19 cellular contexts compared by ENCODE assay signal in the genomic region with DNA sequence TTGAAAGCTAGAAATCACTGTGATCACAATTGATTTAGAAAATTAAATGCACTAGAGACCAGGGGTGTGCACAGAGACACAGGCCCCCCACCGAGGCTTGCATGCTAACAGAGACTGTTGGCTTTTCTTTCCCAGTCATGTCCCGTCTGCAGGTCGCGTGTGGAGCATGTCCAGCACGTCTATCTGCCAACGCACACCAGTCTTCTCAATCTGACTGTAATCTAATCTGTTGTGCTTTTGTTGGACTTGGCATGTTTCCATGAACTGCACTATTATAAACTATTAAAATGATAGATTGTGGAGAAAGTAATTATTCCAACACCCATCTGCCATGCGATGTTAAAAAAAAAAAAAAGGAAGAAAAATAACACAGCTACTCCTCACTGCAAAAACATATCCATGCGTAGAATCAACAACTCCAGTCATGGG. TPM values are rescaled to one million over a fixed set of nuclear protein-coding genes. Genes with fewer than 3 reads are reported as not detected.
DNase-seq lines count a peak whose midpoint lies in the region; ATAC-seq and TF ChIP-seq lines count a peak whose summit lies in the region.
"Had no signal": no experiment of that assay in that cellular context is flagged by ENCODE, and none has a peak within 500 bp of the region (broad histone marks: within the 10 kb centered on the region; RNA-seq: fewer than 3 reads in every experiment).

No MANE protein-coding gene starts in this region.

- DNase-seq in DMS 273 treated with DMSO at 0.1 percent for 48 hours (lab: John Stamatoyannopoulos, UW) (peak; percentile 67), NCI-H146 (lab: John Stamatoyannopoulos, UW) (peak; percentile 96), SHP77 treated with DMSO at 0.1 percent for 48 hours (lab: John Stamatoyannopoulos, UW) (peak; percentile 78), mucosa of gallbladder (ENCODE audit: low spot score) (peak; percentile 45), esophagus squamous epithelium (lab: John Stamatoyannopoulos, UW) (no peak)
- DNase-seq in activated T-cell treated with anti-CD3 and anti-CD28 coated beads, Interleukin-2, amount 50 U/mL, for 1 hour = no peak
- DNase-seq: activated CD4-positive, alpha-beta T cell treated with anti-CD3 and anti-CD28 coated beads, Interleukin-2, amount 50 U/mL, for 4 hours; AML-193; anterior cingulate cortex; foreskin melanocyte; IMR-90; islet precursor cell; naive thymus-derived CD8-positive, alpha-beta T cell; NCI-H226; right lobe of liver; RPMI8226; stimulated activated naive CD4-positive, alpha-beta T cell had no signal

- TF ChIP-seq POLR2A in esophagus squamous epithelium (IDR thresholded peaks at IDR 0.05) = no peak

- H3K9me3 ChIP-seq in esophagus squamous epithelium = no peaks in the 10 kb centered on the region
- H3K9me3 ChIP-seq: right lobe of liver had no signal

- no peaks in the 10 kb centered on the region for H3K27me3 ChIP-seq in esophagus squamous epithelium
- H3K27me3 ChIP-seq: right lobe of liver had no signal

- TF ChIP-seq CTCF in esophagus squamous epithelium (IDR thresholded peaks at IDR 0.05) = no peak

- 42 to 44% methylated on average over 8 of the region's 8 CpGs for WGBS in esophagus squamous epithelium, 2 donors

- H3K4me3 ChIP-seq in esophagus squamous epithelium = no peak overlapping the region
- H3K4me3 ChIP-seq: right lobe of liver had no signal

- H3K4me1 ChIP-seq in esophagus squamous epithelium = peaks cover 0 to 28% (median 5%) of the 10 kb centered on the region in 3 donors
- H3K4me1 ChIP-seq: right lobe of liver had no signal

- intact Hi-C loops in esophagus squamous epithelium (cut with DNase I) = no loop called here

- H3K36me3 ChIP-seq in esophagus squamous epithelium = peaks cover 14 to 100% (median 23%) of the 10 kb centered on the region in 3 donors

- H3K27ac ChIP-seq in esophagus squamous epithelium = no peak overlapping the region
- H3K27ac ChIP-seq: right lobe of liver had no signal

- ATAC-seq in HG03095 (IDR thresholded peaks at IDR 0.05; ENCODE audit: unreplicated experiment) (no peak), GM18867 (IDR thresholded peaks at IDR 0.05; ENCODE audit: unreplicated experiment) (no peak)
- ATAC-seq: naive thymus-derived CD8-positive, alpha-beta T cell; right lobe of liver had no signal

RNA-seq across cellular contexts. Expression of gene MYLIP, which starts 17.7 kb away (rescaled TPM):
- total RNA-seq in mucosa of gallbladder (53.2 TPM), esophagus squamous epithelium (10 to 100 TPM in 3 of 4 donors, 1 to 10 TPM in 1; 8.6 to 32.0 (median 17.5) TPM)

Comparison
In these comparisons a context has a peak if more than half of its experiments do, and no peak if none do; other contexts are left out.
1. DNase-seq: peak in DMS 273 treated with DMSO at 0.1 percent for 48 hours (single experiment), NCI-H146 (single experiment), SHP77 treated with DMSO at 0.1 percent for 48 hours (single experiment) and mucosa of gallbladder (single experiment); none in activated T-cell treated with anti-CD3 and anti-CD28 coated beads, Interleukin-2, amount 50 U/mL, for 1 hour (single experiment) and esophagus squamous epithelium (single experiment).